16 cellular contexts compared by ENCODE assay signal in the genomic region with DNA sequence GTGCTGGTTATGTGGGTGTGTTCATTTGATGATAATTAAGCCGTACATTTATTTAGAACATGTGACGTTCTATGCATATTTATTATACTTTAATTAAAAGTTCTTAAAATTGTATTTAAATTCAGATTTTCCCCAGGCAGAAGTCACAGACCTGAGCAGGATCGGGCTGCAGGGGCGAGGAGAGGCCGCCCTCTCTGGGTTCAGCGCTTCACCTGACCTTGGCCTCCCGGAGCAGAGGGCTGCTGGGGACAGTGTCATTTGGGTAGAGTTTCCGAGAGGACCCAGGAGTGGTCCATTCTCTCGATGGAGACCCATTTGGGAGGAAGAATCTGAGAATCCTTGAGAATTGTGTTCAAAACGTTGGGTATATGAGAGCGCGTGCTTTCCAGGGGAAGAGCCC.
"Had no signal": no experiment of that assay in that cellular context is flagged by ENCODE, and none has a peak within 500 bp of the region (broad histone marks: within the 10 kb centered on the region; RNA-seq: fewer than 3 reads in every experiment).

No MANE protein-coding gene starts in this region.

- H3K36me3 ChIP-seq: gastroesophageal sphincter, pancreas, stomach, vagina had no signal

- FAIRE-seq: pancreas had no signal

- H3K27ac ChIP-seq: coronary artery, epithelial cell of prostate, gastroesophageal sphincter, pancreas, stomach, vagina, VCaP had no signal

- H3K9me3 ChIP-seq: gastroesophageal sphincter, pancreas, stomach, vagina had no signal

- DNase-seq: activated CD4-positive, alpha-beta memory T cell treated with anti-CD3 and anti-CD28 coated beads, Interleukin-2, amount 10 ng/mL, durations not matched to agents 7 days and 5 days; activated CD4-positive, alpha-beta T cell treated with anti-CD3 and anti-CD28 coated beads for 36 hours; activated naive CD4-positive, alpha-beta T cell treated with Interleukin-2 at 50 U/mL for 16 hours; effector memory CD4-positive, alpha-beta T cell; left cardiac atrium; mammary epithelial cell; stimulated activated CD4-positive, alpha-beta T cell treated with anti-CD3 and anti-CD28 coated beads, Interleukin-4, amount 100 ng/mL, for 4 hours; stomach; T-helper 1 cell had no signal

- ATAC-seq: gastroesophageal sphincter; natural killer cell treated with Interleukin-12 subunit alpha and Interleukin-12 subunit beta and Interleukin-15 and Interleukin-18, amount 100 ng/mL, for 72 hours; pancreas had no signal

- H3K27me3 ChIP-seq: pancreas had no signal

- H3K4me3 ChIP-seq: coronary artery, pancreas, vagina had no signal
